Comparison of ENCODE assay signal across 8 cellular contexts in the genomic region with DNA sequence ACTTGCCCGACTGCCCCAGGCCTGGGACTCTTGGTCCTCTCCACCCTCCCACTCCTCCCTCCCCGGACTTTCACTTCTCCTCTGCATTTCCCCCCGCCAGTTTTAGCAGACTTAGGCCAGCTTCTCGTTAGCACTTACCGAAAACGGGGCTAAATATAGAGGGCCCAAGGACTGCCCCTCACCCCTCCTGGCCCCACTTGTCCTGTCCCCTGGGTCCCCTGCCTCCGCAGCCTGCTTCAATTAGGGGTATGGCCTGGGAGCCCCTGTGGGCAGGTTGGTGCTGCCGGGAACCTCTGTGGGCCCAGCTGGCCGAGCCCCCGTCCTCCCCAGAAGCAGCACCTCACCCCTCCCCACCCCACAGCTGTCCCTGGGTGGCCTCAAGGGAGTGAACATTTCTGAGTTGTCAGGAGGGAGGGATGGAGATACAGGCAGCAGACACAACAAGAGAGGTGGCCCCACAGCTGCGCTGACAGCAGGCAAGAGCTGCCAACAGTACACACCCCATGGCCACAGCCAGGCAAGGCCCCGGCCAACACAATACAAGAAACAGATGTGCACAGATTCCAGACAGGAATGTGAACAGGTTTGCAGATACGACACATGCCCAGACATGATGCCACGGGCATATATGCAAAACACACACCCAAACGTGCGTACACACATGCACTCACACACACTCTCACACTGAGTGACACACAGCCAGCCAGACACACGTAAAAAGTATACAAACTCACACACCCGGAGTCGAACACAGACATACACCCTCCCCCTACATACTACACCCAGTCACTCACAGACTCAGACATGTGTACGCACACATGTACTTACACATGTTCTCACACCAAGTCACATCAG. TPM values are rescaled to one million over a fixed set of nuclear protein-coding genes. Genes with fewer than 3 reads are reported as not detected.
DNase-seq lines count a peak whose midpoint lies in the region; ATAC-seq and TF ChIP-seq lines count a peak whose summit lies in the region.

No MANE protein-coding gene starts in this region.

- peak overlapping the region; percentile 74 for H3K4me3 ChIP-seq in CD4-positive, CD25-positive, alpha-beta regulatory T cell (ENCODE audit: low read depth, low read length)
- H3K4me3 ChIP-seq in mucosa of rectum (ENCODE audit: low read length in 2 of 2): peak overlapping the region in 1 of 2 donors; percentile 68
- no peak overlapping the region for H3K4me3 ChIP-seq in endodermal cell (ENCODE audit: low read length)

- H3K36me3 ChIP-seq in CD4-positive, CD25-positive, alpha-beta regulatory T cell (ENCODE audit: control insufficient read depth, insufficient read depth, low read length): no peaks in the 10 kb centered on the region
- H3K36me3 ChIP-seq in mucosa of rectum (ENCODE audit: control insufficient read depth in 2 of 2, insufficient read depth in 2 of 2, low read length in 2 of 2) (no peaks in the 10 kb centered on the region), endodermal cell (ENCODE audit: control insufficient read depth, insufficient read depth, low read length) (no peaks in the 10 kb centered on the region)

- no peak for TF ChIP-seq CTCF in endodermal cell (conservative IDR thresholded peaks at IDR 0.05)

- H3K27me3 ChIP-seq in CD4-positive, CD25-positive, alpha-beta regulatory T cell (ENCODE audit: control insufficient read depth, insufficient read depth, low read length): no peaks in the 10 kb centered on the region
- peaks cover 12 to 16% of the 10 kb centered on the region in 2 donors for H3K27me3 ChIP-seq in mucosa of rectum (ENCODE audit: control insufficient read depth in 2 of 2, insufficient read depth in 2 of 2, low read length in 2 of 2)
- H3K27me3 ChIP-seq in endodermal cell (ENCODE audit: control insufficient read depth, insufficient read depth, low read length, poor library complexity, severe bottlenecking): peaks cover 32% of the 10 kb centered on the region

- H3K9ac ChIP-seq in mucosa of rectum (ENCODE audit: low read depth in 1 of 2, low read length in 2 of 2) (peak overlapping the region in 1 of 2 donors; percentile 47), endodermal cell (ENCODE audit: extremely low read depth, low read length, poor library complexity, severe bottlenecking) (no peak overlapping the region)

- peak in 1 of 3 donors; percentile 27 for DNase-seq in CD4-positive, CD25-positive, alpha-beta regulatory T cell
- DNase-seq in activated naive CD8-positive, alpha-beta T cell treated with anti-CD3 and anti-CD28 coated beads, Interleukin-2, amount 50 U/mL, for 24 hours: peak; percentile 35
- DNase-seq in endodermal cell: no peak
- DNase-seq in NCI-H2081 (lab: John Stamatoyannopoulos, UW): no peak
- DNase-seq in NCI-H446 treated with DMSO at 0.1 percent for 48 hours (lab: John Stamatoyannopoulos, UW): no peak

- peak overlapping the region; percentile 86 to 99 (median 92) for H3K4me3 Mint-ChIP-seq in CD4-positive, CD25-positive, alpha-beta regulatory T cell
- peak overlapping the region; percentile 74 for H3K4me3 Mint-ChIP-seq in activated naive CD8-positive, alpha-beta T cell treated with anti-CD3 and anti-CD28 coated beads, Interleukin-2, amount 50 U/mL, for 24 hours
- no peak overlapping the region for H3K4me3 Mint-ChIP-seq in endodermal cell

- H3K36me3 Mint-ChIP-seq in CD4-positive, CD25-positive, alpha-beta regulatory T cell: peaks cover 11% of the 10 kb centered on the region
- peaks cover 17% of the 10 kb centered on the region for H3K36me3 Mint-ChIP-seq in activated naive CD8-positive, alpha-beta T cell treated with anti-CD3 and anti-CD28 coated beads, Interleukin-2, amount 50 U/mL, for 24 hours (ENCODE audit: low read depth)
- H3K36me3 Mint-ChIP-seq in endodermal cell (ENCODE audit: low read depth): no peaks in the 10 kb centered on the region

- H3K27ac Mint-ChIP-seq in CD4-positive, CD25-positive, alpha-beta regulatory T cell: peak overlapping the region; percentile 72 to 91 (median 88)
- H3K27ac Mint-ChIP-seq in activated naive CD8-positive, alpha-beta T cell treated with anti-CD3 and anti-CD28 coated beads, Interleukin-2, amount 50 U/mL, for 24 hours: peak overlapping the region; percentile 70
- no peak overlapping the region for H3K27ac Mint-ChIP-seq in endodermal cell

- H3K4me1 Mint-ChIP-seq in CD4-positive, CD25-positive, alpha-beta regulatory T cell: peaks cover 15 to 91% (median 61%) of the 10 kb centered on the region in 4 donors
- H3K4me1 Mint-ChIP-seq in activated naive CD8-positive, alpha-beta T cell treated with anti-CD3 and anti-CD28 coated beads, Interleukin-2, amount 50 U/mL, for 24 hours: peaks cover 76% of the 10 kb centered on the region
- H3K4me1 Mint-ChIP-seq in endodermal cell: peaks cover 3% of the 10 kb centered on the region

- peaks cover 87% of the 10 kb centered on the region for H3K4me1 ChIP-seq in CD4-positive, CD25-positive, alpha-beta regulatory T cell (ENCODE audit: control insufficient read depth, insufficient read depth, low read length, poor library complexity, severe bottlenecking)
- H3K4me1 ChIP-seq in mucosa of rectum (ENCODE audit: control insufficient read depth in 2 of 2, insufficient read depth in 2 of 2, low read length in 2 of 2) (peaks cover 6 to 9% of the 10 kb centered on the region in 2 donors), endodermal cell (ENCODE audit: control insufficient read depth, insufficient read depth, low read length) (no peaks in the 10 kb centered on the region)

- H3K9me3 ChIP-seq in CD4-positive, CD25-positive, alpha-beta regulatory T cell (ENCODE audit: control insufficient read depth in 2 of 2, low read length in 2 of 2): no peaks in the 10 kb centered on the region
- no peaks in the 10 kb centered on the region for H3K9me3 ChIP-seq in mucosa of rectum (ENCODE audit: control insufficient read depth in 2 of 2, low read length in 2 of 2)
- no peaks in the 10 kb centered on the region for H3K9me3 ChIP-seq in endodermal cell (ENCODE audit: control insufficient read depth, low read length)

- peak overlapping the region; percentile 49 for H3K27ac ChIP-seq in CD4-positive, CD25-positive, alpha-beta regulatory T cell (ENCODE audit: insufficient read depth, low read length, poor library complexity, severe bottlenecking)
- H3K27ac ChIP-seq in mucosa of rectum (ENCODE audit: low read depth in 2 of 2, low read length in 2 of 2) (peak overlapping the region; percentile 21 to 70), endodermal cell (ENCODE audit: low read depth, low read length) (no peak overlapping the region)

- no peaks in the 10 kb centered on the region for H3K27me3 Mint-ChIP-seq in CD4-positive, CD25-positive, alpha-beta regulatory T cell
- no peaks in the 10 kb centered on the region for H3K27me3 Mint-ChIP-seq in activated naive CD8-positive, alpha-beta T cell treated with anti-CD3 and anti-CD28 coated beads, Interleukin-2, amount 50 U/mL, for 24 hours
- peaks cover 44% of the 10 kb centered on the region for H3K27me3 Mint-ChIP-seq in endodermal cell (ENCODE audit: insufficient read depth)

- H3K9me3 Mint-ChIP-seq in CD4-positive, CD25-positive, alpha-beta regulatory T cell: no peaks in the 10 kb centered on the region
- H3K9me3 Mint-ChIP-seq in activated naive CD8-positive, alpha-beta T cell treated with anti-CD3 and anti-CD28 coated beads, Interleukin-2, amount 50 U/mL, for 24 hours: no peaks in the 10 kb centered on the region
- H3K9me3 Mint-ChIP-seq in endodermal cell: no peaks in the 10 kb centered on the region

- WGBS in endodermal cell (ENCODE audit: insufficient coverage in 1 of 2, insufficient read length in 1 of 2), 2 experiments: 74 to 75% methylated on average over 10 to 19 of the region's 20 CpGs

- ATAC-seq in CD4-positive, CD25-positive, alpha-beta regulatory T cell (ENCODE audit: low read depth in 2 of 2): no peak
- ATAC-seq in GM19324 (IDR thresholded peaks at IDR 0.05; ENCODE audit: low FRiP score, unreplicated experiment) (peak; percentile 55), HG03378 (IDR thresholded peaks at IDR 0.05; ENCODE audit: unreplicated experiment) (peak; percentile 35)
- ATAC-seq in activated naive CD8-positive, alpha-beta T cell treated with anti-CD3 and anti-CD28 coated beads, Interleukin-2, amount 50 U/mL, for 24 hours: no peak

RNA-seq across cellular contexts. Expression of a gene that starts 2.6 kb away (rescaled TPM):
- total RNA-seq in CD4-positive, CD25-positive, alpha-beta regulatory T cell: 48.9 TPM
- 1 to 10 TPM; 4.2 to 7.2 (median 6.4) TPM for polyA plus RNA-seq in CD4-positive, CD25-positive, alpha-beta regulatory T cell
- total RNA-seq in endodermal cell: 1 to 10 TPM; 1.8 to 2.6 TPM
- 9.7 TPM for polyA plus RNA-seq in endodermal cell (2013, experiment 1 of 2)
- 7.1 TPM for polyA plus RNA-seq in endodermal cell (2013, experiment 2 of 2)

RNA-seq across cellular contexts. Expression of a gene that starts 53.7 kb away (rescaled TPM):
- total RNA-seq in CD4-positive, CD25-positive, alpha-beta regulatory T cell: 24.0 TPM
- polyA plus RNA-seq in CD4-positive, CD25-positive, alpha-beta regulatory T cell: 10 to 100 TPM; 10.7 to 22.1 (median 15.5) TPM
- total RNA-seq in endodermal cell: 10 to 100 TPM; 20.9 to 22.1 TPM
- polyA plus RNA-seq in endodermal cell (2013, experiment 1 of 2): 21.0 TPM
- polyA plus RNA-seq in endodermal cell (2013, experiment 2 of 2): 18.5 TPM

RNA-seq across cellular contexts. Expression of a gene that starts 59.6 kb away (rescaled TPM):
- total RNA-seq in CD4-positive, CD25-positive, alpha-beta regulatory T cell: 0.52 TPM
- under 1 TPM in 1 of 4 donors, not detected in 3; 0.06 TPM for polyA plus RNA-seq in CD4-positive, CD25-positive, alpha-beta regulatory T cell
- total RNA-seq in endodermal cell: 10 to 100 TPM; 21.6 to 38.7 TPM
- polyA plus RNA-seq in endodermal cell (2013, experiment 1 of 2): 25.2 TPM
- polyA plus RNA-seq in endodermal cell (2013, experiment 2 of 2): 21.7 TPM

Comparison
In these comparisons a context has a peak if more than half of its experiments do, and no peak if none do; other contexts are left out.
1. ATAC-seq: peak in GM19324 (single experiment) and HG03378 (single experiment); none in CD4-positive, CD25-positive, alpha-beta regulatory T cell (0 of 2) and activated naive CD8-positive, alpha-beta T cell treated with anti-CD3 and anti-CD28 coated beads, Interleukin-2, amount 50 U/mL, for 24 hours (single experiment).
2. RNA of a gene that starts 2.6 kb away (total RNA-seq): 48.9 TPM in CD4-positive, CD25-positive, alpha-beta regulatory T cell (single experiment); 1.8 to 2.6 TPM in endodermal cell; every median in the first group is over 10 times any median in the second.
3. RNA of a gene that starts 59.6 kb away (total RNA-seq): 21.6 to 38.7 TPM in endodermal cell; 0.52 TPM in CD4-positive, CD25-positive, alpha-beta regulatory T cell (single experiment); every median in the first group is over 10 times any median in the second.